Comparison of ENCODE assay signal across 8 cellular contexts in the genomic region with DNA sequence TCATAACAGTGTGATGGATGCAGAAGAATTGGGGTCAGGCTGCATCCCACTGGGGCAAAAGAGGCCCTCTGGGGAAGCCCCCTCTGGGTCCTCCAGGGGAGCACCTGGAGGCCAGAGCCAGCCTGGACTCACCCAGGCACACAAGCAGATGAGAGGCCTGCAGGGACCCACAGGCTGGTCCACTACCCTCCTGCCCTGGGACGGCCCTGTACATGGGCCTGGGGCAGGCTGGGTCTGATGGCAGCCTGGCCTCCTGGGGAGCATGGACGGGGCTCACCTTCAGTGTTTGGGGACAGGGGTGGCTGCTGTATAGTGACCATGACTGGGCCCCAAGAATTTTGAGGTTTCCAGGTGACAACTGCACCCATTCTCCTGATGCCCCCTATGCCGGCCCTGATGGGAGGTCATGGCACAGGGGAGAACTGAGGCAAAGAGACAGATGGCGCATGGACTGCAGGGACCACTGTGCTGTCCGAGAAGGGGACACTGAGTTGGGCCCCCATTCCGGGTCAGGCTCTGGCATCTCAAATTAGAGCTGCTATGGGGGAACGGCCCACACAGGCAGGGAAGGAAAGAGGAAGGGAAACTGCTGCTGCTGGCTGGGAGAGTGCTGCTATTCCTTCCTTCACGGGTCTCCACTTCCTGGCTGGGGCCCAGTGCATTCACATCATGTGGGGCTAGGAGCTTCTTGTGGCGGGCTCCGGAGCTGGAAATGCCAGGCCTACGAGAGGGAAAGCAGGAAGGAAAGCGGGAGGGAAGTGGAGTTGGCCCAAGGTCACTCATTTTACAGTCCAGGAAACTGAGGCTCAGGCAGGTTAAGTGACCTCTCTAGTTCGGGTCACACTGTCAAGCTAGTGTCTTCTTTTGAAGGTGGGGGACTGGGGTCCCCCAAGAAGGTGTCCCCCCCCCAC. TPM values are rescaled to one million over a fixed set of nuclear protein-coding genes. Genes with fewer than 3 reads are reported as not detected.
A peak's percentile ranks its signal among the peaks of the same experiment; 100 is the strongest.
DNase-seq lines count a peak whose midpoint lies in the region; ATAC-seq and TF ChIP-seq lines count a peak whose summit lies in the region.

No MANE protein-coding gene starts in this region.

- no peaks in the 10 kb centered on the region; the same call in 1 of the 2 replicates for H3K9me3 ChIP-seq in Panc1 (ENCODE audit: control insufficient read depth, insufficient read depth, low read depth, low read length)
- H3K9me3 ChIP-seq in tibial nerve, result peaks cover 0 to 11% (median 0%) of the 10 kb centered on the region in 4 donors

- H3K23ac ChIP-seq in mesendoderm (ENCODE audit: low read length), result no peak overlapping the region

- H3K4me1 ChIP-seq in Panc1 (ENCODE audit: control insufficient read depth, insufficient read depth, low read length) (peaks cover 25% of the 10 kb centered on the region), mesendoderm (ENCODE audit: control insufficient read depth, low read depth, low read length) (peaks cover 5% of the 10 kb centered on the region), tibial nerve (peaks cover 0 to 70% (median 51%) of the 10 kb centered on the region in 4 donors)

- TSS peak; percentile 86 for BruUV-seq in Panc1 (replicated peaks; lab: Mats Ljungman, UMichigan)

- POLR2A ChIA-PET in Panc1 (lab: Charles Lee) (interaction anchor here (1.0 kb wide), 1 partner anchor 361 kb away, joined by 16 read pairs; no protein-coding TSS in a partner anchor), HEK293T (lab: Yijun Ruan, JAX) (interaction anchor here (0.6 to 1.2 kb wide), 2 partner anchors 8 to 39 kb away, joined by 3 to 5 read pairs; no protein-coding TSS in a partner anchor)

- intact Hi-C loops in Panc1 (cut with micrococcal nuclease; ENCODE audit: unreplicated experiment), result loop anchor here (10.0 kb wide), 1 partner anchor 90 kb away; no protein-coding TSS in a partner anchor

- H3K79me2 ChIP-seq in mesendoderm (ENCODE audit: control insufficient read depth, insufficient read depth, low read length), result peaks cover 2% of the 10 kb centered on the region

- no peak for TF ChIP-seq POLR2A in tibial nerve (IDR thresholded peaks at IDR 0.05)

- DNase-seq in NCI-H2227 (lab: John Stamatoyannopoulos, UW; ENCODE audit: unreplicated experiment), result peak; percentile 31
- DNase-seq in NCI-H2227 treated with DMSO at 0.1 percent for 48 hours (lab: John Stamatoyannopoulos, UW), result no peak
- DNase-seq in Panc1 (ENCODE audit: low read depth, low spot score), result no peak
- peak; percentile 25 for DNase-seq in dermis blood vessel endothelial cell
- DNase-seq in mesendoderm, result peak; percentile 44
- DNase-seq in tibial nerve (ENCODE audit: low spot score in 2 of 2), result peak in 1 of 2 donors; percentile 54
- DNase-seq in AML-193 (lab: John Stamatoyannopoulos, UW), result no peak
- no peak for DNase-seq in HEK293T (ENCODE audit: extremely low spot score)

- peak overlapping the region; percentile 55 for H3K9ac ChIP-seq in mesendoderm (ENCODE audit: low read length)

- WGBS in mesendoderm (ENCODE audit: extremely low coverage, insufficient coverage, low lambda C conversion rate), result no CpG with 5 or more reads among the region's 13 CpGs
- 48 to 50% methylated on average over 11 to 13 of the region's 13 CpGs for WGBS in tibial nerve, 2 donors

- H3K4me2 ChIP-seq in mesendoderm (ENCODE audit: low read length), result no peak overlapping the region

- H3K79me1 ChIP-seq in mesendoderm (ENCODE audit: low read length), result peaks cover 5% of the 10 kb centered on the region

- TF ChIP-seq CTCF in Panc1 (IDR thresholded peaks at IDR 0.05), result no peak
- no peak for TF ChIP-seq CTCF in tibial nerve (IDR thresholded peaks at IDR 0.05)

- no peaks in the 10 kb centered on the region for H3K27me3 ChIP-seq in Panc1 (ENCODE audit: control insufficient read depth, insufficient read depth, low read length)
- H3K27me3 ChIP-seq in mesendoderm (ENCODE audit: insufficient read depth, low read length, poor library complexity), result no peaks in the 10 kb centered on the region
- H3K27me3 ChIP-seq in tibial nerve, result no peaks in the 10 kb centered on the region

- H4K8ac ChIP-seq in mesendoderm (ENCODE audit: low read depth, low read length), result no peak overlapping the region

- H3K4me3 ChIP-seq in Panc1 (ENCODE audit: low read depth in 2 of 2, low read length in 2 of 2) (peak overlapping the region; percentile 51 to 57), mesendoderm (ENCODE audit: low read length) (no peak overlapping the region), tibial nerve (peak overlapping the region; percentile 29 to 100 (median 46))

- H3K4ac ChIP-seq in mesendoderm (ENCODE audit: low read depth, low read length), result peak overlapping the region; percentile 44

- H3K27ac ChIP-seq in Panc1 (ENCODE audit: low read length) (peak overlapping the region; percentile 90), mesendoderm (ENCODE audit: low read depth, low read length) (no peak overlapping the region), tibial nerve (peak overlapping the region; percentile 92 to 98 (median 96))

- H3K18ac ChIP-seq in mesendoderm (ENCODE audit: low read length), result peak overlapping the region; percentile 42

- peaks cover 4% of the 10 kb centered on the region; the same call in 1 of the 2 replicates for H3K36me3 ChIP-seq in Panc1 (ENCODE audit: control insufficient read depth, insufficient read depth, low read length)
- no peaks in the 10 kb centered on the region for H3K36me3 ChIP-seq in mesendoderm (ENCODE audit: control insufficient read depth, insufficient read depth, low read length)
- no peaks in the 10 kb centered on the region for H3K36me3 ChIP-seq in tibial nerve

- TF ChIP-seq EP300 in tibial nerve (IDR thresholded peaks at IDR 0.05), result no peak

- no peak for ATAC-seq in Panc1

- no peak overlapping the region for H4K5ac ChIP-seq in mesendoderm (ENCODE audit: low read length)

- no peak overlapping the region for H2BK5ac ChIP-seq in mesendoderm (ENCODE audit: low read length)

- CTCF ChIA-PET in Panc1 (lab: Charles Lee) (no interaction called here), HEK293T (lab: Yijun Ruan, JAX) (no interaction called here)

- no peak overlapping the region for H2BK120ac ChIP-seq in mesendoderm (ENCODE audit: low read depth, low read length)

- H2BK15ac ChIP-seq in mesendoderm (replicated peaks; ENCODE audit: low read depth), result no peak overlapping the region

- in situ Hi-C loops in Panc1 (cut with HindIII; ENCODE audit: low pct_unique_long_range_greater_than_20kb, low sequenced_read_pairs), result no loop called here

- H2AK5ac ChIP-seq in mesendoderm (ENCODE audit: low read length), result no peak overlapping the region

- H3K56ac ChIP-seq in mesendoderm (ENCODE audit: low read length), result peak overlapping the region; percentile 69

TF ChIP-seq in HEK293T, 16 proteins besides CTCF, POLR2A, EP300 and RAD21:
- TF ChIP-seq ZNF384 (IDR thresholded peaks at IDR 0.05) (no peak), ARNT (IDR thresholded peaks at IDR 0.05) (no peak), HDGF (IDR thresholded peaks at IDR 0.05; ENCODE audit: borderline replicate concordance) (no peak), SUZ12 (IDR thresholded peaks at IDR 0.05) (no peak), FOXA1 (IDR thresholded peaks at IDR 0.05) (no peak), BHLHE40 (IDR thresholded peaks at IDR 0.05; ENCODE audit: borderline replicate concordance) (no peak), L3MBTL2 (conservative IDR thresholded peaks at IDR 0.05) (no peak), ELF4 (IDR thresholded peaks at IDR 0.05) (no peak), TARDBP (IDR thresholded peaks at IDR 0.05) (no peak), NFRKB (IDR thresholded peaks at IDR 0.05) (no peak), SP1 (IDR thresholded peaks at IDR 0.05) (no peak), FOXM1 (IDR thresholded peaks at IDR 0.05; ENCODE audit: borderline replicate concordance) (no peak)
- TF ChIP-seq, protein P1, sequence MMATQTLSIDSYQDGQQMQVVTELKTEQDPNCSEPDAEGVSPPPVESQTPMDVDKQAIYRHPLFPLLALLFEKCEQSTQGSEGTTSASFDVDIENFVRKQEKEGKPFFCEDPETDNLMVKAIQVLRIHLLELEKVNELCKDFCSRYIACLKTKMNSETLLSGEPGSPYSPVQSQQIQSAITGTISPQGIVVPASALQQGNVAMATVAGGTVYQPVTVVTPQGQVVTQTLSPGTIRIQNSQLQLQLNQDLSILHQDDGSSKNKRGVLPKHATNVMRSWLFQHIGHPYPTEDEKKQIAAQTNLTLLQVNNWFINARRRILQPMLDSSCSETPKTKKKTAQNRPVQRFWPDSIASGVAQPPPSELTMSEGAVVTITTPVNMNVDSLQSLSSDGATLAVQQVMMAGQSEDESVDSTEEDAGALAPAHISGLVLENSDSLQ (IDR thresholded peaks at IDR 0.05), result no peak

RNA-seq across cellular contexts. Expression of a gene that starts 1.5 kb away (rescaled TPM):
- 63.4 TPM for total RNA-seq in Panc1 (2021; ENCODE audit: unreplicated experiment)
- 72.2 TPM for polyA plus RNA-seq in Panc1 (2012; ENCODE audit: insufficient read length)
- total RNA-seq in dermis blood vessel endothelial cell, result 70.2 and 74.4 TPM in 2 replicates
- 14.8 TPM for polyA plus RNA-seq in mesendoderm (2013, experiment 1 of 2)
- polyA plus RNA-seq in mesendoderm (2013, experiment 2 of 2), result 15.9 TPM
- total RNA-seq in tibial nerve, result 10 to 100 TPM; 53.4 to 93.6 (median 60.7) TPM

RNA-seq across cellular contexts. Expression of a gene that starts 36.0 kb away (rescaled TPM):
- 5.0 TPM for total RNA-seq in Panc1 (2021; ENCODE audit: unreplicated experiment)
- polyA plus RNA-seq in Panc1 (2012; ENCODE audit: insufficient read length), result 12.7 TPM
- total RNA-seq in dermis blood vessel endothelial cell, result not detected in 2 replicates
- 4.2 TPM for polyA plus RNA-seq in mesendoderm (2013, experiment 1 of 2)
- polyA plus RNA-seq in mesendoderm (2013, experiment 2 of 2), result 3.7 TPM
- 1 to 10 TPM in 3 of 4 donors, not detected in 1; 3.0 to 4.2 (median 3.7) TPM for total RNA-seq in tibial nerve

RNA-seq across cellular contexts. Expression of a gene that starts 39.5 kb away (rescaled TPM):
- total RNA-seq in Panc1 (2021; ENCODE audit: unreplicated experiment) (26.7 TPM), dermis blood vessel endothelial cell (35.4 and 52.0 TPM in 2 replicates), tibial nerve (10 to 100 TPM; 48.2 to 98.8 (median 72.9) TPM)
- polyA plus RNA-seq in Panc1 (2012; ENCODE audit: insufficient read length), result 57.4 TPM
- polyA plus RNA-seq in mesendoderm (2013, experiment 1 of 2), result 16.0 TPM
- polyA plus RNA-seq in mesendoderm (2013, experiment 2 of 2), result 17.4 TPM

Comparison
In these comparisons a context has a peak if more than half of its experiments do, and no peak if none do; other contexts are left out.
1. DNase-seq: peak in NCI-H2227 (single experiment), dermis blood vessel endothelial cell (single experiment) and mesendoderm (single experiment); none in NCI-H2227 treated with DMSO at 0.1 percent for 48 hours (single experiment), Panc1 (single experiment), AML-193 (0 of 2) and HEK293T (single experiment).